Comparison of ENCODE assay signal across 20 cellular contexts in the genomic region with DNA sequence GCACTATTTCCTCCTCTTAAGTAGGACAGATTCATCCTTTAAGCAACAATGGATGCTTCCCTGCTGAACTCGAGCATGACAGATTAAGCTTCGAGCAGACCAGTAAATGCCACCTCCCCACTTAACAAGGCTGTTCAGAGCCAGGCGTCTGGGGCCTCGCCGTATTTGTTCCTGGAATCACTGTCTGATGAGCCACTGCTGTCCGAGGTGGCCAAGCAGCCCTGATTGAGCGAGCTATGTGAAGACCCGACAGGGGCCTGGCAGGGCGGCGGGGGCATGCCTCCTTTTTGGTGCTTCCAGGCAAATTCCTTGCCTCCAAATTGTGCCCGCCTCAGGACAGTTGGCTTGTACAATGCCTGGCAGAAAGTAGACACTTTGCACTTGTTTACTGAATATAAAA.
"Had no signal": no experiment of that assay in that cellular context is flagged by ENCODE, and none has a peak within 500 bp of the region (broad histone marks: within the 10 kb centered on the region; RNA-seq: fewer than 3 reads in every experiment).

No MANE protein-coding gene starts in this region.

- H3K9me3 ChIP-seq: ascending aorta, prostate gland, tibial nerve, vagina had no signal

- DNase-seq: activated CD4-positive, alpha-beta T cell treated with anti-CD3 and anti-CD28 coated beads for 36 hours; activated CD8-positive, alpha-beta T cell treated with anti-CD3 and anti-CD28 coated beads, Interleukin-2, amount 10 ng/mL, durations not matched to agents 7 days and 5 days; activated naive CD4-positive, alpha-beta T cell treated with Interleukin-2 at 50 U/mL for 16 hours; activated naive CD8-positive, alpha-beta T cell treated with anti-CD3 and anti-CD28 coated beads, Interleukin-2, amount 50 U/mL, for 24 hours; effector CD8-positive, alpha-beta T cell; immature natural killer cell; left cardiac atrium; naive thymus-derived CD4-positive, alpha-beta T cell; spleen; stimulated activated CD4-positive, alpha-beta T cell treated with anti-CD3 and anti-CD28 coated beads, Interleukin-1b, Interleukin-23, amount 100 ng/mL, for 48 hours had no signal

- H3K36me3 Mint-ChIP-seq: immature natural killer cell; naive thymus-derived CD4-positive, alpha-beta T cell; stimulated activated memory B cell treated with anti-CD40 and anti-IgM and Interleukin-4, amounts not matched to agents 10 μg/mL and 1 μg/mL and 100 μg/mL, for 72 hours had no signal

- H3K36me3 ChIP-seq: ascending aorta, cardiac muscle cell, prostate gland, spleen, tibial nerve, vagina had no signal

- H3K4me1 Mint-ChIP-seq: activated CD4-positive, alpha-beta T cell treated with anti-CD3 and anti-CD28 coated beads for 36 hours; activated naive CD8-positive, alpha-beta T cell treated with anti-CD3 and anti-CD28 coated beads, Interleukin-2, amount 50 U/mL, for 24 hours; immature natural killer cell; naive thymus-derived CD4-positive, alpha-beta T cell; stimulated activated memory B cell treated with anti-CD40 and anti-IgM and Interleukin-4, amounts not matched to agents 10 μg/mL and 1 μg/mL and 100 μg/mL, for 72 hours had no signal

- H3K27me3 ChIP-seq: ascending aorta, cardiac muscle cell, spleen, tibial nerve, vagina had no signal

- H3K27me3 Mint-ChIP-seq: activated CD4-positive, alpha-beta T cell treated with anti-CD3 and anti-CD28 coated beads for 36 hours; activated naive CD8-positive, alpha-beta T cell treated with anti-CD3 and anti-CD28 coated beads, Interleukin-2, amount 50 U/mL, for 24 hours; naive thymus-derived CD4-positive, alpha-beta T cell; stimulated activated memory B cell treated with anti-CD40 and anti-IgM and Interleukin-4, amounts not matched to agents 10 μg/mL and 1 μg/mL and 100 μg/mL, for 72 hours had no signal

- H3K27ac Mint-ChIP-seq: activated CD4-positive, alpha-beta T cell treated with anti-CD3 and anti-CD28 coated beads for 36 hours; activated CD8-positive, alpha-beta T cell treated with anti-CD3 and anti-CD28 coated beads, Interleukin-2, amount 10 ng/mL, durations not matched to agents 7 days and 5 days; activated naive CD8-positive, alpha-beta T cell treated with anti-CD3 and anti-CD28 coated beads, Interleukin-2, amount 50 U/mL, for 24 hours; activated T-helper 1 cell treated with anti-CD3 and anti-CD28 coated beads, Interleukin-12 subunit alpha, Interleukin-12 subunit beta, Interleukin-2, Interleukin-4 antibody, amounts not matched to agents 30 ng/mL and 10 ng/mL and 1 ng/mL, durations not matched to agents 14 hours and 24 hours and 36 hours; immature natural killer cell; naive thymus-derived CD4-positive, alpha-beta T cell; stimulated activated memory B cell treated with anti-CD40 and anti-IgM and Interleukin-4, amounts not matched to agents 10 μg/mL and 1 μg/mL and 100 μg/mL, for 72 hours had no signal

- H3K4me1 ChIP-seq: ascending aorta, prostate gland, spleen, vagina had no signal

- H3K4me3 ChIP-seq: ascending aorta, cardiac muscle cell, coronary artery, lung, prostate gland, spleen, tibial nerve, vagina had no signal

- H3K27ac ChIP-seq: ascending aorta, cardiac muscle cell, coronary artery, epithelial cell of prostate, prostate gland, spleen, tibial nerve, vagina had no signal

- H3K4me3 Mint-ChIP-seq: activated CD4-positive, alpha-beta T cell treated with anti-CD3 and anti-CD28 coated beads for 36 hours; activated CD8-positive, alpha-beta T cell treated with anti-CD3 and anti-CD28 coated beads, Interleukin-2, amount 10 ng/mL, durations not matched to agents 7 days and 5 days; activated naive CD8-positive, alpha-beta T cell treated with anti-CD3 and anti-CD28 coated beads, Interleukin-2, amount 50 U/mL, for 24 hours; activated T-helper 1 cell treated with anti-CD3 and anti-CD28 coated beads, Interleukin-12 subunit alpha, Interleukin-12 subunit beta, Interleukin-2, Interleukin-4 antibody, amounts not matched to agents 30 ng/mL and 10 ng/mL and 1 ng/mL, durations not matched to agents 14 hours and 24 hours and 36 hours; immature natural killer cell; naive thymus-derived CD4-positive, alpha-beta T cell; stimulated activated memory B cell treated with anti-CD40 and anti-IgM and Interleukin-4, amounts not matched to agents 10 μg/mL and 1 μg/mL and 100 μg/mL, for 72 hours had no signal
